1 cellular context compared by ENCODE assay signal in the genomic region with DNA sequence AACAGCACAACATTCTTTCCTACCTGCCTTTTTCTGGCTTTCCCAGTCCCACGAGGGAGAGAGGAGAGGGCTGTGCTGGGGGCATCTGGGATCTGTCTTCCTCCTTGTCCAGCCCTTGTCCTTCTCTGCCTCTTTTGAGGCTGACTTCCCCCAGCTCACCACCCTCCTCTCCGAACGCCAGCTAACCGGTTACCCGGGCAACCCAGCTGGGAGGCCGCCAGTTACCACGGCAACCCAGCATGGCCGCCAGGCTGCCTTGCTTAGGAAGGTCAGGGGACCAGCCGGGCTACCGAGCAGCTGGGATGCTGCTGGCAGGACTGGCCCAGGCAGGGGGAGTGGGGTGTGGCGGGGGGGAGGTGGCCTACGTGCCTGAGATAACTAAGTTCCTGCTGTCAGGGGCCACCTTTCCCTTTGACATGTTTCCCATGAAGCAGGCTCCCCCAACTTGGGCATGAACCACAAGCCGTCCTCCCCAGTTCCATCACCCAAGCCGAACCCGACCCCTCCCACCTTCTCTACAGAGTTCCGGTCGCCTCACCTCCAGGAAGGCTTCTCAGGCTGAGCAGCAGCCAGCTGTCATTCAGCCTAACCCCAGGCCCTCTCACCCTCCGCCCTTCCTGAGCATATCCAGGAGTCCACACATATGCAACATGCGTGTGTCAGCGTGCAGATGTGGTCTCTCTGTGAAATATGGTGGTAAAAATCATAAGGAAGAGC.
TF ChIP-seq lines count a peak whose summit lies in the region.

No MANE protein-coding gene starts in this region.

TF ChIP-seq in GM12878, 131 proteins besides CTCF, POLR2A, EP300 and RAD21:
- TF ChIP-seq BMI1 (IDR thresholded peaks at IDR 0.05; ENCODE audit: borderline replicate concordance) (0 out of 2 replicates have a peak, but pooled peaks have one; percentile 42), EED (IDR thresholded peaks at IDR 0.05; ENCODE audit: low read depth) (no peak), STAT1 (conservative IDR thresholded peaks at IDR 0.05) (no peak), SP1 (IDR thresholded peaks at IDR 0.05; ENCODE audit: low read depth, low read length) (no peak), YY1 (IDR thresholded peaks at IDR 0.05; ENCODE audit: low read depth, low read length) (peak; percentile 79)
